8 cellular contexts compared by ENCODE assay signal in the genomic region with DNA sequence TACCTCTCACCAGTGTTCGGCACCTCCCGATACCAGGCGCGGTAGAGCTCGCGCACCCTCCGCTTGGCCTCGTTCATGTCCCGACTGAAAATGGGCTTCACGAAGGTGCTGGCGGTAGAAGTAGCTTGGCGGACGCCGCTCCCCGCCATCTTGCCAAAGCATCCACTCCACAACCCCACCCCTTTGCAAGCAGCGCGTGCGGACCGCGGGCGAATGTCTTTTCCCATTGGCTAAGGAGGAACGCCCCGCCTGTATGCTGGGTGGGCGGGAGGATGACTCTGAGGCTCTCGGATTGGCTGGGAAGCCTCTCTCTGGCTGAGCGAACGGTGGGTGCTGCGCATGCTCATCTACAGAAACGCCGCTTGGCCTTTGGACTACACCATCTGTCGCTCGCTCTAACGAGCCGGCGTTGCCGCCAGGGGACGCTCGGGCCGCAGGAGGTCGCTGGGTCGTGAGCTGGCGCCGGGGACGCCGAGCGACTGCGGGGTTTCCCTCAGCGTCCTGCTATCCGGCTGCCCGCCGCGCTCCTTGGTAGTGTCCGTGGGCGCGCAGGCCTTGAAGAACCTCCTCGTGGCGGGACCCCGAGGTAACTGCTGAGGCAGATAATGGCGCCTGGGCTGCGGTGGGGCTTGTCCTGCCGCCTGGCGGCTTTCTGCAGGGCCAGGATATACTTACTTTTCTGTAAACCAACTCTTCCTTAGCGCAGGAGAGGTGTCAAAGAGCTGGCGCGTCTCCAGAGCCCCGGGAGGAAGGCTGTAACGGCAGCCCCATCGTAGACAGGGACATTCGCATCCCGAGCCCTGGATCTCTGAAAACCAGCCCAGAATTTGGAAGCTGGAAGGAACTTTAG. TPM values are rescaled to one million over a fixed set of nuclear protein-coding genes. Genes with fewer than 3 reads are reported as not detected.
DNase-seq lines count a peak whose midpoint lies in the region; ATAC-seq and TF ChIP-seq lines count a peak whose summit lies in the region.

A gene (minus strand): TSS at position 177 of the 850 bp plus-strand sequence. CDS start 28 bp downstream, at position 149.

- H3K27me3 Mint-ChIP-seq in activated T-helper 17 cell treated with anti-CD3 and anti-CD28 coated beads, Interleukin-2, amount 50 U/mL, for 72 hours = no peaks in the 10 kb centered on the region
- H3K27me3 Mint-ChIP-seq in naive thymus-derived CD8-positive, alpha-beta T cell = no peaks in the 10 kb centered on the region

- peaks cover 16% of the 10 kb centered on the region for H3K4me1 Mint-ChIP-seq in activated T-helper 17 cell treated with anti-CD3 and anti-CD28 coated beads, Interleukin-2, amount 50 U/mL, for 72 hours
- H3K4me1 Mint-ChIP-seq in naive thymus-derived CD8-positive, alpha-beta T cell = peaks cover 16 to 44% (median 28%) of the 10 kb centered on the region in 4 donors

- H3K4me2 ChIP-seq in GM23248 (ENCODE audit: unreplicated experiment) = peak within 1 kb of the TSS; percentile 90
- H3K4me2 ChIP-seq in fibroblast of lung (ENCODE audit: extremely low read depth, insufficient read depth, low read length) = peak within 1 kb of the TSS; percentile 90

- no peaks in the 10 kb centered on the region for H3K9me3 ChIP-seq in GM23248 (ENCODE audit: low read depth)
- H3K9me3 ChIP-seq in fibroblast of lung (ENCODE audit: control insufficient read depth, insufficient read depth, low read depth, low read length) = no peaks in the 10 kb centered on the region

- no peaks in the 10 kb centered on the region for H3K9me2 ChIP-seq in GM23248 (ENCODE audit: insufficient read depth)

- H3K9ac ChIP-seq in GM23248 (peak within 1 kb of the TSS; percentile 97), fibroblast of lung (ENCODE audit: insufficient read depth, low read length) (peak within 1 kb of the TSS; percentile 95)

- H3K79me2 ChIP-seq in GM23248 (ENCODE audit: insufficient read depth) (peaks cover 40% of the 10 kb centered on the region), fibroblast of lung (ENCODE audit: control insufficient read depth, insufficient read depth, low read length) (peaks cover 19% of the 10 kb centered on the region)

- no peaks in the 10 kb centered on the region for H3K9me3 Mint-ChIP-seq in activated T-helper 17 cell treated with anti-CD3 and anti-CD28 coated beads, Interleukin-2, amount 50 U/mL, for 72 hours
- no peaks in the 10 kb centered on the region for H3K9me3 Mint-ChIP-seq in naive thymus-derived CD8-positive, alpha-beta T cell

- ATAC-seq in activated T-helper 17 cell treated with anti-CD3 and anti-CD28 coated beads, Interleukin-2, amount 50 U/mL, for 72 hours (replicated peaks) = peak; percentile 95
- peak; percentile 86 to 92 for ATAC-seq in naive thymus-derived CD8-positive, alpha-beta T cell

- peak within 1 kb of the TSS; percentile 95 for H2AFZ ChIP-seq in GM23248
- H2AFZ ChIP-seq in fibroblast of lung (ENCODE audit: low read length) = peak within 1 kb of the TSS; percentile 93

- WGBS in GM23248 (ENCODE audit: low coverage in 1 of 2, low lambda C conversion rate in 2 of 2, missing lambda C conversion rate in 2 of 2), 2 experiments = 1 to 2% methylated on average over 46 to 70 of the region's 70 CpGs

- 0 out of 2 replicates have a peak, but pooled peaks cover 3% of the 10 kb centered on the region for H3K4me1 ChIP-seq in GM23248 (ENCODE audit: insufficient read depth)
- peaks cover 4% of the 10 kb centered on the region for H3K4me1 ChIP-seq in fibroblast of lung (ENCODE audit: control insufficient read depth, extremely low read depth, insufficient read depth, low read length)

- H3K27ac ChIP-seq in GM23248 = peak within 1 kb of the TSS; percentile 94
- peak within 1 kb of the TSS; percentile 99 for H3K27ac ChIP-seq in fibroblast of lung (ENCODE audit: insufficient read depth, low read length)

- POLR2A ChIA-PET in naive thymus-derived CD8-positive, alpha-beta T cell (lab: Charles Lee) = interaction anchor here (0.6 to 6.0 kb wide), 13 partner anchors 11 to 524 kb away, joined by 3 to 163 read pairs (median 5); a partner anchor contains a TSS

- H3K27ac Mint-ChIP-seq in activated T-helper 17 cell treated with anti-CD3 and anti-CD28 coated beads, Interleukin-2, amount 50 U/mL, for 72 hours = peak within 1 kb of the TSS; percentile 97
- peak within 1 kb of the TSS; percentile 95 to 100 (median 99) for H3K27ac Mint-ChIP-seq in naive thymus-derived CD8-positive, alpha-beta T cell

- peaks cover 41% of the 10 kb centered on the region for H3K36me3 Mint-ChIP-seq in activated T-helper 17 cell treated with anti-CD3 and anti-CD28 coated beads, Interleukin-2, amount 50 U/mL, for 72 hours (ENCODE audit: low read depth)
- peaks cover 0 to 19% (median 2%) of the 10 kb centered on the region in 3 donors for H3K36me3 Mint-ChIP-seq in naive thymus-derived CD8-positive, alpha-beta T cell

- H3K27me3 ChIP-seq in GM23248 (replicated peaks; ENCODE audit: insufficient read depth) = no peaks in the 10 kb centered on the region
- H3K27me3 ChIP-seq in fibroblast of lung (ENCODE audit: control insufficient read depth, insufficient read depth, low read length) = no peaks in the 10 kb centered on the region

- H3K36me3 ChIP-seq in GM23248 (ENCODE audit: low read depth) (peaks cover 9% of the 10 kb centered on the region), fibroblast of lung (ENCODE audit: control insufficient read depth, insufficient read depth, low read length) (no peaks in the 10 kb centered on the region)

- TF ChIP-seq CTCF in fibroblast of lung (conservative IDR thresholded peaks at IDR 0.05 in 1 of 2, IDR thresholded peaks at IDR 0.05 in 1 of 2; ENCODE audit: low read depth in 1 of 2, low read length in 2 of 2) = peak; percentile 81 to 85

- DNase-seq in Daoy (ENCODE audit: low read depth) (peak; percentile 99), GM23248 (peak; percentile 100), LHCN-M2 (ENCODE audit: low read depth) (peak; percentile 99), RPMI8226 (peak; percentile 99), fibroblast of lung (ENCODE audit: low read depth in 2 of 2) (peak; percentile 98)
- DNase-seq in naive thymus-derived CD8-positive, alpha-beta T cell = peak; percentile 92 to 99 (median 98)
- DNase-seq in stimulated activated naive CD4-positive, alpha-beta T cell treated with Interleukin-2 at 50 U/mL for 16 hours (lab: John Stamatoyannopoulos, UW) = peak; percentile 99

- no peaks in the 10 kb centered on the region; the same call in 1 of the 2 replicates for H4K20me1 ChIP-seq in GM23248 (ENCODE audit: insufficient read depth)
- no peaks in the 10 kb centered on the region for H4K20me1 ChIP-seq in fibroblast of lung (ENCODE audit: control insufficient read depth, extremely low read depth, insufficient read depth, low read length)

- H3F3A ChIP-seq in GM23248 (ENCODE audit: insufficient read depth) = 0 out of 2 replicates have a peak, but pooled peaks cover 12% of the 10 kb centered on the region

- H3K4me3 ChIP-seq in GM23248 = peak within 1 kb of the TSS; percentile 95
- peak within 1 kb of the TSS; percentile 80 to 96 (median 89) for H3K4me3 ChIP-seq in fibroblast of lung (replicated peaks in 1 of 4; ENCODE audit: control extremely low read depth in 1 of 4, insufficient read depth in 1 of 4, low read depth in 3 of 4, low read length in 4 of 4)

- H3K4me3 Mint-ChIP-seq in activated T-helper 17 cell treated with anti-CD3 and anti-CD28 coated beads, Interleukin-2, amount 50 U/mL, for 72 hours = peak within 1 kb of the TSS; percentile 97
- H3K4me3 Mint-ChIP-seq in naive thymus-derived CD8-positive, alpha-beta T cell = peak within 1 kb of the TSS; percentile 94 to 99 (median 98)

- in situ Hi-C loops in GM23248 (cut with MboI) = loop anchor here (10.0 kb wide), 1 partner anchor 344 kb away; a partner anchor contains a TSS

RNA-seq across cellular contexts. Expression of the gene that starts here (rescaled TPM):
- 110 and 161 TPM in 2 replicates for total RNA-seq in Daoy (2014; rRNA removed; shearing (Covaris generic))
- total RNA-seq in GM23248 (2014; rRNA removed; shearing (Covaris generic)) = 56.3 and 63.2 TPM in 2 replicates
- polyA plus RNA-seq in GM23248 (2016; fragmentation: Nextera tagmentation; extraction: Ambion mirVana) (180 TPM in 2 replicates), fibroblast of lung (87.8 and 100 TPM in 2 replicates)
- total RNA-seq in LHCN-M2 (2014; rRNA removed) (81.9 and 90.6 TPM in 2 replicates), fibroblast of lung (55.2 and 68.5 TPM in 2 replicates)
- polyA plus RNA-seq in LHCN-M2 (2012) = 146 TPM
- total RNA-seq in activated T-helper 17 cell treated with anti-CD3 and anti-CD28 coated beads, Interleukin-2, amount 50 U/mL, for 72 hours = 10 to 100 TPM; 59.1 to 81.7 TPM
- polyA plus RNA-seq in fibroblast of lung (2012) = 126 and 166 TPM in 2 replicates
- 9.3 and 11.3 TPM in 2 replicates for polyA minus RNA-seq in fibroblast of lung (ENCODE audit: low replicate concordance)
- total RNA-seq in naive thymus-derived CD8-positive, alpha-beta T cell = 10 to 100 TPM; 41.0 to 41.1 TPM
- polyA plus RNA-seq in naive thymus-derived CD8-positive, alpha-beta T cell = 100 to 1,000 TPM; 106 to 137 (median 115) TPM

Comparison
In these comparisons a context has a peak if more than half of its experiments do, and no peak if none do; other contexts are left out.
1. Peak in every context shown above with its lines: DNase-seq, ATAC-seq, H3K4me3 ChIP-seq and H3K27ac ChIP-seq.